ENCODE assay signal across 33 cellular contexts in genomic region chr16:85856054-85856453, GRCh38. TPM values are rescaled to one million over a fixed set of nuclear protein-coding genes. Genes with fewer than 3 reads are reported as not detected.
DNase-seq lines count a peak whose midpoint lies in the region; ATAC-seq, FAIRE-seq and TF ChIP-seq lines count a peak whose summit lies in the region.
"Had no signal": no experiment of that assay in that cellular context is flagged by ENCODE, and none has a peak within 500 bp of the region (broad histone marks: within the 10 kb centered on the region; RNA-seq: fewer than 3 reads in every experiment).

No MANE protein-coding gene starts in this region.

- no peaks in the 10 kb centered on the region for H4K20me1 ChIP-seq in GM12878 (ENCODE audit: control insufficient read depth, insufficient read depth)

- ATAC-seq in natural killer cell treated with Interleukin-12 subunit alpha and Interleukin-12 subunit beta and Interleukin-15 and Interleukin-18, amount 100 ng/mL, for 72 hours, result peak; percentile 57 to 63
- ATAC-seq in natural killer cell (no peak), GM12878 (no peak), GM21825 (IDR thresholded peaks at IDR 0.05; ENCODE audit: unreplicated experiment) (no peak)
- ATAC-seq: body of pancreas, foreskin keratinocyte, heart left ventricle, psoas muscle, Right ventricle myocardium inferior, sciatic nerve had no signal

- peak overlapping the region; percentile 81 for H3K4me3 Mint-ChIP-seq in natural killer cell treated with Interleukin-12 subunit alpha and Interleukin-12 subunit beta and Interleukin-15 and Interleukin-18, amount 100 ng/mL, for 72 hours
- H3K4me3 Mint-ChIP-seq in natural killer cell, result no peak overlapping the region
- H3K4me3 Mint-ChIP-seq: central memory CD8-positive, alpha-beta T cell; mesothelial cell of epicardium had no signal

- H3K27ac Mint-ChIP-seq in natural killer cell treated with Interleukin-12 subunit alpha and Interleukin-12 subunit beta and Interleukin-15 and Interleukin-18, amount 100 ng/mL, for 72 hours, result peak overlapping the region; percentile 67 to 89
- no peak overlapping the region for H3K27ac Mint-ChIP-seq in natural killer cell
- H3K27ac Mint-ChIP-seq: mesothelial cell of epicardium had no signal

- TF ChIP-seq POLR2A in GM12878 (IDR thresholded peaks at IDR 0.05; ENCODE audit: low read depth, low read length), result no peak

- DNase-seq in NK-92 treated with Interleukin-12 subunit alpha and Interleukin-12 subunit beta, amount 100 ng/mL, for 24 hours (lab: John Stamatoyannopoulos, UW), result peak; percentile 12
- no peak for DNase-seq in NK-92 (lab: John Stamatoyannopoulos, UW; ENCODE audit: unreplicated experiment)
- no peak for DNase-seq in natural killer cell treated with Interleukin-12 subunit alpha and Interleukin-12 subunit beta and Interleukin-15 and Interleukin-18, amount 100 ng/mL, for 72 hours (ENCODE audit: low spot score)
- DNase-seq in natural killer cell, result no peak
- DNase-seq in GM12878 (ENCODE audit: low read depth, low spot score), result no peak
- no peak for DNase-seq in foreskin melanocyte
- DNase-seq in dermis blood vessel endothelial cell, result no peak
- DNase-seq: activated CD4-positive, CD25-positive, alpha-beta regulatory T cell treated with anti-CD3 and anti-CD28 coated beads, Interleukin-2, amount 50 U/mL, for 72 hours; activated naive CD4-positive, alpha-beta T cell treated with Interleukin-2 at 50 U/mL for 16 hours; body of pancreas; DMS79; esophagus squamous epithelium; foreskin keratinocyte; heart left ventricle; Kasumi-1; NCI-H1105; NCI-H187; NCI-H82; nucleus accumbens; psoas muscle; stimulated activated CD4-positive, alpha-beta T cell treated with anti-CD3 and anti-CD28 coated beads, Interleukin-2, amount 100 ng/mL, for 48 hours; trophoblast cell had no signal

- POLR2A ChIA-PET in GM12878 (lab: Charles Lee), result no interaction called here

- no TSS peak for BruUV-seq in GM12878 (replicated peaks; lab: Mats Ljungman, UMichigan)

- no peak for FAIRE-seq in GM12878 (lab: Jason Lieb, UNC)
- FAIRE-seq: endometrium, G401.6, keratinocyte had no signal

- H3K36me3 Mint-ChIP-seq in natural killer cell treated with Interleukin-12 subunit alpha and Interleukin-12 subunit beta and Interleukin-15 and Interleukin-18, amount 100 ng/mL, for 72 hours, result peaks cover 6% of the 10 kb centered on the region
- H3K36me3 Mint-ChIP-seq in natural killer cell, result no peaks in the 10 kb centered on the region
- H3K36me3 Mint-ChIP-seq: mesothelial cell of epicardium had no signal

- intact Hi-C loops in natural killer cell (cut with micrococcal nuclease), result no loop called here
- intact Hi-C loops in GM12878 (cut with micrococcal nuclease; ENCODE audit: unreplicated experiment), result no loop called here

- no peaks in the 10 kb centered on the region for H3K79me2 ChIP-seq in GM12878 (ENCODE audit: control insufficient read depth, insufficient read depth, low read length)

- peaks cover 3% of the 10 kb centered on the region for H3K9me3 ChIP-seq in GM12878 (replicated peaks; ENCODE audit: control insufficient read depth, insufficient read depth, low read length)
- H3K9me3 ChIP-seq: esophagus squamous epithelium had no signal

- H3K4me1 ChIP-seq in GM12878 (ENCODE audit: control insufficient read depth, insufficient read depth, low read length), result peaks cover 44% of the 10 kb centered on the region
- H3K4me1 ChIP-seq: body of pancreas, esophagus squamous epithelium, foreskin keratinocyte, psoas muscle had no signal

- TF ChIP-seq EP300 in GM12878 (IDR thresholded peaks at IDR 0.05; ENCODE audit: borderline replicate concordance in 1 of 2, control insufficient read depth in 1 of 2, low read depth in 2 of 2, low read length in 2 of 2), result no peak

- 0 out of 2 replicates have a peak overlapping the region, but pooled peaks have one; percentile 54 for H3K4me2 ChIP-seq in GM12878 (ENCODE audit: control insufficient read depth, insufficient read depth)

- H3K27me3 Mint-ChIP-seq in natural killer cell treated with Interleukin-12 subunit alpha and Interleukin-12 subunit beta and Interleukin-15 and Interleukin-18, amount 100 ng/mL, for 72 hours, result peaks cover 0 to 6% of the 10 kb centered on the region in 2 donors
- H3K27me3 Mint-ChIP-seq in natural killer cell (ENCODE audit: low read depth in 2 of 2), result peaks cover 0 to 7% of the 10 kb centered on the region in 2 donors
- H3K27me3 Mint-ChIP-seq: central memory CD8-positive, alpha-beta T cell had no signal

- no peak overlapping the region for H3K4me3 ChIP-seq in GM12878
- H3K4me3 ChIP-seq: body of pancreas, esophagus squamous epithelium, heart left ventricle, psoas muscle had no signal

- H2AFZ ChIP-seq in GM12878 (ENCODE audit: control insufficient read depth, low read depth, low read length), result no peak overlapping the region

- CTCF ChIA-PET in GM12878 (lab: Yijun Ruan, JAX), result interaction anchor here (0.8 to 1.4 kb wide), 2 partner anchors 35 to 36 kb away, joined by 3 to 5 read pairs; no protein-coding TSS in a partner anchor

- TF ChIP-seq CTCF in natural killer cell (IDR thresholded peaks at IDR 0.05), result no peak
- TF ChIP-seq CTCF in GM12878 (IDR thresholded peaks at IDR 0.05 in 2 of 3, conservative IDR thresholded peaks at IDR 0.05 in 1 of 3; ENCODE audit: control insufficient read depth in 2 of 3, extremely low read depth in 1 of 3, insufficient read depth in 1 of 3, low read depth in 3 of 3, low read length in 3 of 3), result no peak

- RAD21 ChIA-PET in GM12878 (lab: Charles Lee; ENCODE audit: unreplicated experiment), result no interaction called here

- peaks cover 3% of the 10 kb centered on the region for H3K9me3 Mint-ChIP-seq in natural killer cell treated with Interleukin-12 subunit alpha and Interleukin-12 subunit beta and Interleukin-15 and Interleukin-18, amount 100 ng/mL, for 72 hours
- H3K9me3 Mint-ChIP-seq in natural killer cell, result no peaks in the 10 kb centered on the region
- H3K9me3 Mint-ChIP-seq: central memory CD8-positive, alpha-beta T cell; mesothelial cell of epicardium had no signal

- no peak overlapping the region for H3K27ac ChIP-seq in GM12878 (ENCODE audit: control insufficient read depth, insufficient read depth)
- H3K27ac ChIP-seq: 22Rv1, body of pancreas, C4-2B, esophagus squamous epithelium, foreskin keratinocyte, heart left ventricle, psoas muscle had no signal

- WGBS in GM12878 (ENCODE audit: insufficient coverage, insufficient replicate concordance, low lambda C conversion rate, missing lambda C conversion rate), result 46% methylated on average over 5 of the region's 5 CpGs

- in situ Hi-C loops in GM12878 (cut with MboI), result no loop called here

- peaks cover 49 to 64% of the 10 kb centered on the region in 2 donors for H3K4me1 Mint-ChIP-seq in natural killer cell treated with Interleukin-12 subunit alpha and Interleukin-12 subunit beta and Interleukin-15 and Interleukin-18, amount 100 ng/mL, for 72 hours (ENCODE audit: low read depth in 2 of 2)
- peaks cover 15 to 16% of the 10 kb centered on the region in 2 donors for H3K4me1 Mint-ChIP-seq in natural killer cell
- H3K4me1 Mint-ChIP-seq: central memory CD8-positive, alpha-beta T cell had no signal

- SMC1A ChIA-PET in GM12878 (lab: Charles Lee; ENCODE audit: uncharacterized antibody, unreplicated experiment), result interaction anchor here (1.7 to 2.4 kb wide), 2 partner anchors 37 to 131 kb away, joined by 4 to 7 read pairs; no protein-coding TSS in a partner anchor

- H3K36me3 ChIP-seq in GM12878 (ENCODE audit: control insufficient read depth in 2 of 2, insufficient read depth in 2 of 2, low read length in 1 of 2), result no peaks in the 10 kb centered on the region
- H3K36me3 ChIP-seq: esophagus squamous epithelium, heart left ventricle had no signal

- TF ChIP-seq RAD21 in GM12878 (IDR thresholded peaks at IDR 0.05; ENCODE audit: insufficient read depth, low read depth, low read length), result no peak

- H3K9ac ChIP-seq in GM12878 (ENCODE audit: control insufficient read depth, insufficient read depth, low read length), result no peak overlapping the region

- H3K27me3 ChIP-seq in GM12878 (replicated peaks in 1 of 2; ENCODE audit: control insufficient read depth in 2 of 2, insufficient read depth in 2 of 2, low read length in 1 of 2), result no peaks in the 10 kb centered on the region
- H3K27me3 ChIP-seq: body of pancreas, foreskin keratinocyte had no signal

RNA-seq across cellular contexts. Expression of gene IRF8, which starts 42.9 kb away (rescaled TPM):
- 100 to 1,000 TPM; 198 to 510 TPM for total RNA-seq in natural killer cell treated with Interleukin-12 subunit alpha and Interleukin-12 subunit beta and Interleukin-15 and Interleukin-18, amount 100 ng/mL, for 72 hours
- total RNA-seq in natural killer cell (100 to 1,000 TPM; 101 to 167 (median 122) TPM), GM12878 (2014; rRNA removed) (229 and 237 TPM in 2 replicates), GM12878 (2014; rRNA removed; fragmentation: Illumina TruSeq; extraction: Trizol) (164 and 167 TPM in 2 replicates), GM12878 (2021) (181 and 191 TPM in 2 replicates), dermis blood vessel endothelial cell (2.4 and 25.9 TPM in 2 replicates)
- total RNA-seq in GM12878 (2013; cell fraction: nucleolus; rRNA removed), result 220 and 236 TPM in 2 replicates
- polyA plus RNA-seq in GM12878 (2011; ENCODE audit: low read depth), result 62.7 TPM
- polyA plus RNA-seq in GM12878 (2011; rRNA removed) (220 and 328 TPM in 2 replicates), GM12878 (2014; fragmentation: Illumina TruSeq; extraction: Trizol) (181 and 269 TPM in 2 replicates), GM12878 (2014; fragmentation: Nextera tagmentation; extraction: Ambion mirVana) (10 to 100 TPM; 17.1 to 34.5 TPM), GM12878 (2014; rRNA removed) (179 and 194 TPM in 2 replicates), GM12878 (2016; fragmentation: Nextera tagmentation; extraction: Ambion mirVana) (100 to 1,000 TPM; 104 to 121 TPM)
- 175 and 263 TPM in 2 replicates for polyA plus RNA-seq in GM12878 (2011; cell fraction: cytosol; rRNA removed)
- 312 and 314 TPM in 2 replicates for polyA plus RNA-seq in GM12878 (2011; cell fraction: nucleus; rRNA removed)
- 116 and 131 TPM in 2 replicates for polyA plus RNA-seq in GM12878 (2012)
- 201 and 208 TPM in 2 replicates for polyA minus RNA-seq in GM12878 (2011; rRNA and poly(A)+ RNA removed)
- 109 and 123 TPM in 2 replicates for polyA minus RNA-seq in GM12878 (2011; cell fraction: cytosol; rRNA and poly(A)+ RNA removed)
- polyA minus RNA-seq in GM12878 (2011; cell fraction: nucleus; rRNA and poly(A)+ RNA removed), result 155 and 194 TPM in 2 replicates
- total RNA-seq: foreskin keratinocyte, NCI-H460 had no signal
- polyA plus RNA-seq: foreskin keratinocyte, keratinocyte had no signal

RNA-seq across cellular contexts. Expression of gene COX4I1, which starts 56.6 kb away (rescaled TPM):
- total RNA-seq in natural killer cell treated with Interleukin-12 subunit alpha and Interleukin-12 subunit beta and Interleukin-15 and Interleukin-18, amount 100 ng/mL, for 72 hours, result 100 to 1,000 TPM; 326 to 345 TPM
- total RNA-seq in natural killer cell (100 to 1,000 TPM; 338 to 422 (median 410) TPM), GM12878 (2014; rRNA removed) (606 and 612 TPM in 2 replicates), GM12878 (2014; rRNA removed; fragmentation: Illumina TruSeq; extraction: Trizol) (473 and 480 TPM in 2 replicates), GM12878 (2021) (651 and 668 TPM in 2 replicates), dermis blood vessel endothelial cell (321 and 608 TPM in 2 replicates)
- total RNA-seq in GM12878 (2013; cell fraction: nucleolus; rRNA removed), result 57.6 and 65.4 TPM in 2 replicates
- 399 TPM for polyA plus RNA-seq in GM12878 (2011; ENCODE audit: low read depth)
- polyA plus RNA-seq in GM12878 (2011; rRNA removed) (723 and 922 TPM in 2 replicates), GM12878 (2014; fragmentation: Illumina TruSeq; extraction: Trizol) (616 and 801 TPM in 2 replicates), GM12878 (2014; fragmentation: Nextera tagmentation; extraction: Ambion mirVana) (1,000 to 10,000 TPM; 1,747 to 1,889 TPM), GM12878 (2014; rRNA removed) (854 and 876 TPM in 2 replicates), GM12878 (2016; fragmentation: Nextera tagmentation; extraction: Ambion mirVana) (100 to 1,000 TPM; 889 to 942 TPM)
- polyA plus RNA-seq in GM12878 (2011; cell fraction: cytosol; rRNA removed), result 1,082 and 1,324 TPM in 2 replicates
- 520 and 608 TPM in 2 replicates for polyA plus RNA-seq in GM12878 (2011; cell fraction: nucleus; rRNA removed)
- 712 and 748 TPM in 2 replicates for polyA plus RNA-seq in GM12878 (2012)
- polyA minus RNA-seq in GM12878 (2011; rRNA and poly(A)+ RNA removed), result 340 and 443 TPM in 2 replicates
- 106 and 140 TPM in 2 replicates for polyA minus RNA-seq in GM12878 (2011; cell fraction: cytosol; rRNA and poly(A)+ RNA removed)
- 58.5 and 67.8 TPM in 2 replicates for polyA minus RNA-seq in GM12878 (2011; cell fraction: nucleus; rRNA and poly(A)+ RNA removed)

RNA-seq across cellular contexts. Expression of gene EMC8, which starts 56.7 kb away (rescaled TPM):
- 10 to 100 TPM; 39.9 to 57.9 TPM for total RNA-seq in natural killer cell treated with Interleukin-12 subunit alpha and Interleukin-12 subunit beta and Interleukin-15 and Interleukin-18, amount 100 ng/mL, for 72 hours
- 10 to 100 TPM; 21.2 to 26.4 (median 24.1) TPM for total RNA-seq in natural killer cell
- 32.6 and 34.2 TPM in 2 replicates for total RNA-seq in GM12878 (2013; cell fraction: nucleolus; rRNA removed)
- total RNA-seq in GM12878 (2014; rRNA removed), result 29.4 and 29.7 TPM in 2 replicates
- 27.0 and 30.1 TPM in 2 replicates for total RNA-seq in GM12878 (2014; rRNA removed; fragmentation: Illumina TruSeq; extraction: Trizol)
- total RNA-seq in GM12878 (2021), result 34.4 and 40.1 TPM in 2 replicates
- polyA plus RNA-seq in GM12878 (2011; ENCODE audit: low read depth), result 8.0 TPM
- polyA plus RNA-seq in GM12878 (2011; rRNA removed), result 19.9 and 36.9 TPM in 2 replicates
- 33.4 and 45.7 TPM in 2 replicates for polyA plus RNA-seq in GM12878 (2011; cell fraction: cytosol; rRNA removed)
- 30.6 and 33.4 TPM in 2 replicates for polyA plus RNA-seq in GM12878 (2011; cell fraction: nucleus; rRNA removed)
- polyA plus RNA-seq in GM12878 (2012), result 11.6 and 14.6 TPM in 2 replicates
- polyA plus RNA-seq in GM12878 (2014; fragmentation: Illumina TruSeq; extraction: Trizol), result 14.9 and 17.8 TPM in 2 replicates
- polyA plus RNA-seq in GM12878 (2014; fragmentation: Nextera tagmentation; extraction: Ambion mirVana), result 10 to 100 TPM in 1 of 2 experiments, 1 to 10 TPM in 1; 7.8 to 16.5 TPM
- polyA plus RNA-seq in GM12878 (2014; rRNA removed), result 45.2 and 50.9 TPM in 2 replicates
- 10 to 100 TPM; 59.8 to 62.0 TPM for polyA plus RNA-seq in GM12878 (2016; fragmentation: Nextera tagmentation; extraction: Ambion mirVana)
- polyA minus RNA-seq in GM12878 (2011; rRNA and poly(A)+ RNA removed), result 34.0 and 42.8 TPM in 2 replicates
- 17.5 and 20.7 TPM in 2 replicates for polyA minus RNA-seq in GM12878 (2011; cell fraction: cytosol; rRNA and poly(A)+ RNA removed)
- polyA minus RNA-seq in GM12878 (2011; cell fraction: nucleus; rRNA and poly(A)+ RNA removed), result 14.7 and 35.0 TPM in 2 replicates
- 36.0 and 36.1 TPM in 2 replicates for total RNA-seq in dermis blood vessel endothelial cell

Comparison
In these comparisons a context has a peak if more than half of its experiments do, and no peak if none do; other contexts are left out.
1. ATAC-seq: peak in natural killer cell treated with Interleukin-12 subunit alpha and Interleukin-12 subunit beta and Interleukin-15 and Interleukin-18, amount 100 ng/mL, for 72 hours (2 of 2); none in natural killer cell (0 of 3), GM12878 (single experiment) and GM21825 (single experiment).
2. H3K27ac Mint-ChIP-seq: peak in natural killer cell treated with Interleukin-12 subunit alpha and Interleukin-12 subunit beta and Interleukin-15 and Interleukin-18, amount 100 ng/mL, for 72 hours (2 of 2); none in natural killer cell (0 of 2).